Comparison of ENCODE assay signal across 20 cellular contexts in the genomic region with DNA sequence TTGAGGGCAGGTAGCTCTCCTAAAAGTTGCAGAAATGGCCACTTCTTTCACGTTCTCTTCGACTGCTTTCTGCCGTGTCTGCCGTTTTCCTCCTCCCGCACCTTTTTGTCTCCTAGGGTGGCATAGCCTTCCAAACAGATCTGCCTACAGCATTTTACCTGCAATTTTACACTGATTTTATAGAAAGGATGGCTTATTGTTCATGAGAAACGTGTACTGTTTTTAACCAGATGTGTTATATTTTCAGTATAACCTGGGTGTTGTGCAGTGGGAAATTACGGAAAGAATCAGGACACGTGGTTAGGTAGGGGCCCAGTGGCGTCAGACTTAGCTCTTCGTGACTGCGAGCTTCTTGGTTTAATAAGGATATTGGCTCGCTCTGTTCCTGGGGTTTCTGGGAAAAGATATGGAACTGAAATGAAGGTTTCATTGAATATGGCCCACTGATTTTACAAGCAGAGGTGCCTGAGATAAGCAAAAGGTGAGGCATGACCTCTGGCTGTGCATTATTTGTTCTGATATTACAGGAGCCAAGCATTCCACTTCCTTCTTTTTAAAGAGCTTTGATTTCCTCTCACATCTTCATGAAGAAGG. TPM values are rescaled to one million over a fixed set of nuclear protein-coding genes. Genes with fewer than 3 reads are reported as not detected.
A peak's percentile ranks its signal among the peaks of the same experiment; 100 is the strongest.
DNase-seq lines count a peak whose midpoint lies in the region; ATAC-seq, FAIRE-seq and TF ChIP-seq lines count a peak whose summit lies in the region.
"Had no signal": no experiment of that assay in that cellular context is flagged by ENCODE, and none has a peak within 500 bp of the region (broad histone marks: within the 10 kb centered on the region; RNA-seq: fewer than 3 reads in every experiment).

No MANE protein-coding gene starts in this region.

- no peak overlapping the region for H3K9ac ChIP-seq in endothelial cell of umbilical vein (replicated peaks; ENCODE audit: extremely low read depth, insufficient read depth, low read length)
- H3K9ac ChIP-seq: KMS-11 had no signal

- no peak for ATAC-seq in naive thymus-derived CD4-positive, alpha-beta T cell
- ATAC-seq in GM21786 (IDR thresholded peaks at IDR 0.05; ENCODE audit: unreplicated experiment) (no peak), GM21576 (IDR thresholded peaks at IDR 0.05; ENCODE audit: unreplicated experiment) (no peak)

- peaks cover 0 to 2% (median 0%) of the 10 kb centered on the region in 5 donors for H3K36me3 Mint-ChIP-seq in naive thymus-derived CD4-positive, alpha-beta T cell
- H3K36me3 Mint-ChIP-seq: CD4-positive, CD25-positive, alpha-beta regulatory T cell; stimulated activated memory B cell treated with anti-CD40 and anti-IgM and Interleukin-4, amounts not matched to agents 10 μg/mL and 1 μg/mL and 100 μg/mL, for 72 hours had no signal

- no peaks in the 10 kb centered on the region for H3K9me1 ChIP-seq in endothelial cell of umbilical vein (replicated peaks; ENCODE audit: control insufficient read depth, extremely low read depth, insufficient read depth, low read length)

- H3K4me1 Mint-ChIP-seq in naive thymus-derived CD4-positive, alpha-beta T cell, result peaks cover 9 to 40% (median 28%) of the 10 kb centered on the region in 7 donors

- no peak overlapping the region for H3K27ac ChIP-seq in DOHH2 (ENCODE audit: low read depth, low read length)
- no peak overlapping the region for H3K27ac ChIP-seq in endothelial cell of umbilical vein (ENCODE audit: insufficient read depth, low read depth, low read length)
- H3K27ac ChIP-seq in naive thymus-derived CD4-positive, alpha-beta T cell (ENCODE audit: low read depth, low read length), result no peak overlapping the region
- H3K27ac ChIP-seq: KMS-11, uterus had no signal

- H3K9me3 Mint-ChIP-seq in naive thymus-derived CD4-positive, alpha-beta T cell, result no peaks in the 10 kb centered on the region
- H3K9me3 Mint-ChIP-seq: stimulated activated memory B cell treated with anti-CD40 and anti-IgM and Interleukin-4, amounts not matched to agents 10 μg/mL and 1 μg/mL and 100 μg/mL, for 72 hours had no signal

- H3K9me3 ChIP-seq in DOHH2 (ENCODE audit: control insufficient read depth, insufficient read depth, low read length), result peaks cover 11% of the 10 kb centered on the region; the same call in 1 of the 2 replicates
- no peaks in the 10 kb centered on the region for H3K9me3 ChIP-seq in endothelial cell of umbilical vein (replicated peaks; ENCODE audit: control insufficient read depth, insufficient read depth, low read length)
- H3K9me3 ChIP-seq in naive thymus-derived CD4-positive, alpha-beta T cell (ENCODE audit: control insufficient read depth in 2 of 3, low read length in 3 of 3), result no peaks in the 10 kb centered on the region
- H3K9me3 ChIP-seq: uterus had no signal

- TF ChIP-seq POLR2A in endothelial cell of umbilical vein (IDR thresholded peaks at IDR 0.05; ENCODE audit: low read depth, low read length), result no peak

- H3K4me3 Mint-ChIP-seq in naive thymus-derived CD4-positive, alpha-beta T cell, result peak overlapping the region in 9 of 10 donors; percentile 1 to 49 (median 33)
- H3K4me3 Mint-ChIP-seq: stimulated activated memory B cell treated with anti-CD40 and anti-IgM and Interleukin-4, amounts not matched to agents 10 μg/mL and 1 μg/mL and 100 μg/mL, for 72 hours had no signal

- H3K4me1 ChIP-seq in DOHH2 (ENCODE audit: control insufficient read depth, low read length) (peaks cover 13% of the 10 kb centered on the region), endothelial cell of umbilical vein (ENCODE audit: control insufficient read depth, extremely low read depth, insufficient read depth, low read length) (peaks cover 8% of the 10 kb centered on the region)
- peaks cover 0 to 6% of the 10 kb centered on the region in 2 donors for H3K4me1 ChIP-seq in naive thymus-derived CD4-positive, alpha-beta T cell (ENCODE audit: control insufficient read depth in 2 of 2, insufficient read depth in 2 of 2, low read length in 2 of 2)

- H3K27me3 Mint-ChIP-seq in naive thymus-derived CD4-positive, alpha-beta T cell, result peaks cover 57 to 84% (median 80%) of the 10 kb centered on the region in 5 donors

- H3K36me3 ChIP-seq in DOHH2 (ENCODE audit: control insufficient read depth, low read length) (no peaks in the 10 kb centered on the region), endothelial cell of umbilical vein (ENCODE audit: control insufficient read depth in 2 of 2, extremely low read depth in 1 of 2, insufficient read depth in 2 of 2, low read length in 2 of 2) (no peaks in the 10 kb centered on the region)
- no peaks in the 10 kb centered on the region for H3K36me3 ChIP-seq in naive thymus-derived CD4-positive, alpha-beta T cell (ENCODE audit: control insufficient read depth in 2 of 3, insufficient read depth in 3 of 3, low read length in 3 of 3)
- H3K36me3 ChIP-seq: uterus had no signal

- FAIRE-seq in endothelial cell of umbilical vein (lab: Jason Lieb, UNC), result no peak

- POLR2A ChIA-PET in endothelial cell of umbilical vein (lab: Charles Lee), result no interaction called here
- POLR2A ChIA-PET in naive thymus-derived CD4-positive, alpha-beta T cell (lab: Charles Lee), result no interaction called here

- H3K4me3 ChIP-seq in DOHH2 (ENCODE audit: low read length) (peak overlapping the region; percentile 22; the same call in 1 of the 2 replicates), endothelial cell of umbilical vein (replicated peaks in 1 of 3; ENCODE audit: insufficient read depth in 1 of 3, low read depth in 1 of 3, low read length in 3 of 3) (peak overlapping the region in 2 of 3 experiments; percentile 32 to 94)
- H3K4me3 ChIP-seq in naive thymus-derived CD4-positive, alpha-beta T cell (ENCODE audit: low read length), result no peak overlapping the region

- no TSS peak for BruUV-seq in endothelial cell of umbilical vein (replicated peaks; lab: Mats Ljungman, UMichigan)

- H4K20me1 ChIP-seq in DOHH2 (ENCODE audit: control insufficient read depth, insufficient read depth, low read depth, low read length) (no peaks in the 10 kb centered on the region), endothelial cell of umbilical vein (replicated peaks; ENCODE audit: control insufficient read depth, extremely low read depth, insufficient read depth, low read length) (no peaks in the 10 kb centered on the region)

- H3K27ac Mint-ChIP-seq in naive thymus-derived CD4-positive, alpha-beta T cell, result no peak overlapping the region
- H3K27ac Mint-ChIP-seq: CD4-positive, CD25-positive, alpha-beta regulatory T cell; stimulated activated memory B cell treated with anti-CD40 and anti-IgM and Interleukin-4, amounts not matched to agents 10 μg/mL and 1 μg/mL and 100 μg/mL, for 72 hours had no signal

- peak overlapping the region; percentile 99 for H2AFZ ChIP-seq in endothelial cell of umbilical vein (ENCODE audit: low read depth, low read length)

- dilution Hi-C loops in endothelial cell of umbilical vein (cut with MboI; ENCODE audit: extremely low pct_ligation_motif_present, low sequenced_read_pairs), result no loop called here

- CTCF ChIA-PET in endothelial cell of umbilical vein (lab: Charles Lee), result interaction anchor here (1.6 to 3.0 kb wide), 2 partner anchors 14 to 27 kb away, joined by 7 to 21 read pairs; no protein-coding TSS in a partner anchor
- CTCF ChIA-PET in naive thymus-derived CD4-positive, alpha-beta T cell (lab: Charles Lee), result no interaction called here

- no peaks in the 10 kb centered on the region for H3K9me2 ChIP-seq in DOHH2 (replicated peaks; ENCODE audit: control insufficient read depth, low read length)

- H3K27me3 ChIP-seq in DOHH2 (ENCODE audit: control insufficient read depth, low read length) (peaks cover 20% of the 10 kb centered on the region), endothelial cell of umbilical vein (ENCODE audit: control insufficient read depth in 2 of 2, insufficient read depth in 2 of 2, low read length in 2 of 2) (peaks cover 0 to 5% of the 10 kb centered on the region in 2 experiments)
- peaks cover 0 to 7% of the 10 kb centered on the region in 2 donors for H3K27me3 ChIP-seq in naive thymus-derived CD4-positive, alpha-beta T cell (ENCODE audit: control insufficient read depth in 2 of 2, insufficient read depth in 2 of 2, low read length in 2 of 2)

- H3F3A ChIP-seq in DOHH2 (ENCODE audit: control insufficient read depth, insufficient read depth), result no peaks in the 10 kb centered on the region

- H3K4me2 ChIP-seq in DOHH2 (ENCODE audit: low read length) (peak overlapping the region; percentile 48), endothelial cell of umbilical vein (ENCODE audit: insufficient read depth, low read length) (no peak overlapping the region)
- H3K4me2 ChIP-seq: KMS-11 had no signal

- H3K79me2 ChIP-seq in DOHH2 (ENCODE audit: control insufficient read depth, low read length) (no peaks in the 10 kb centered on the region), endothelial cell of umbilical vein (ENCODE audit: control insufficient read depth, insufficient read depth, low read length) (peaks cover 46% of the 10 kb centered on the region)

- DNase-seq in NCI-H2227 treated with DMSO at 0.1 percent for 48 hours (lab: John Stamatoyannopoulos, UW) (peak; percentile 31), endothelial cell of umbilical vein (ENCODE audit: low read depth, low spot score) (no peak), occipital lobe (lab: John Stamatoyannopoulos, UW) (no peak), NCI-H345 treated with DMSO at 0.1 percent for 48 hours (lab: John Stamatoyannopoulos, UW; ENCODE audit: unreplicated experiment) (no peak)
- DNase-seq in naive thymus-derived CD4-positive, alpha-beta T cell, result no peak
- DNase-seq: activated CD4-positive, alpha-beta T cell treated with anti-CD3 and anti-CD28 coated beads for 48 hours; activated T-cell treated with anti-CD3 and anti-CD28 coated beads for 4 hours; aorta; CD4-positive, CD25-positive, alpha-beta regulatory T cell; GDM1; NCI-H1694; NCI-H748 treated with DMSO at 0.1 percent for 48 hours; RPMI8226; stimulated activated CD4-positive, alpha-beta T cell treated with anti-CD3 and anti-CD28 coated beads, Interleukin-4, amount 100 ng/mL, for 4 hours; uterus had no signal

- TF ChIP-seq CTCF in DOHH2 (IDR thresholded peaks at IDR 0.05; ENCODE audit: low read depth, low read length, poor library complexity, severe bottlenecking), result no peak
- TF ChIP-seq CTCF in endothelial cell of umbilical vein (IDR thresholded peaks at IDR 0.05; ENCODE audit: extremely low read depth in 1 of 2, insufficient read depth in 1 of 2, low read depth in 1 of 2, low read length in 2 of 2), result no peak

- intact Hi-C loops in endothelial cell of umbilical vein (cut with micrococcal nuclease), result no loop called here
- intact Hi-C loops in naive thymus-derived CD4-positive, alpha-beta T cell (cut with micrococcal nuclease), result no loop called here

RNA-seq across cellular contexts. Expression of a gene that starts 43.7 kb away (rescaled TPM):
- total RNA-seq in endothelial cell of umbilical vein (4.4 and 10.7 TPM in 2 replicates), occipital lobe (not detected)
- 3.7 and 4.6 TPM in 2 replicates for polyA plus RNA-seq in endothelial cell of umbilical vein
- polyA plus RNA-seq in endothelial cell of umbilical vein (2011; cell fraction: cytosol; rRNA removed), result 4.1 and 4.6 TPM in 2 replicates
- 2.1 and 3.0 TPM in 2 replicates for polyA plus RNA-seq in endothelial cell of umbilical vein (2011; cell fraction: nucleus; rRNA removed)
- polyA plus RNA-seq in endothelial cell of umbilical vein (2012), result 36.4 and 82.2 TPM in 2 replicates
- polyA minus RNA-seq in endothelial cell of umbilical vein, result 1.4 and 2.4 TPM in 2 replicates
- not detected for polyA minus RNA-seq in endothelial cell of umbilical vein (2011; cell fraction: cytosol; rRNA and poly(A)+ RNA removed)
- 1.0 TPM in 1 of 2 replicates, not detected in the other for polyA minus RNA-seq in endothelial cell of umbilical vein (2011; cell fraction: nucleus; rRNA and poly(A)+ RNA removed)
- total RNA-seq in naive thymus-derived CD4-positive, alpha-beta T cell, result 1 to 10 TPM in 1 of 5 experiments, not detected in 4; 2.5 TPM
- not detected for polyA plus RNA-seq in naive thymus-derived CD4-positive, alpha-beta T cell
- total RNA-seq: aorta; CD4-positive, CD25-positive, alpha-beta regulatory T cell; uterus had no signal
- polyA plus RNA-seq: CD4-positive, CD25-positive, alpha-beta regulatory T cell had no signal
